8 cellular contexts compared by ENCODE assay signal in the genomic region with DNA sequence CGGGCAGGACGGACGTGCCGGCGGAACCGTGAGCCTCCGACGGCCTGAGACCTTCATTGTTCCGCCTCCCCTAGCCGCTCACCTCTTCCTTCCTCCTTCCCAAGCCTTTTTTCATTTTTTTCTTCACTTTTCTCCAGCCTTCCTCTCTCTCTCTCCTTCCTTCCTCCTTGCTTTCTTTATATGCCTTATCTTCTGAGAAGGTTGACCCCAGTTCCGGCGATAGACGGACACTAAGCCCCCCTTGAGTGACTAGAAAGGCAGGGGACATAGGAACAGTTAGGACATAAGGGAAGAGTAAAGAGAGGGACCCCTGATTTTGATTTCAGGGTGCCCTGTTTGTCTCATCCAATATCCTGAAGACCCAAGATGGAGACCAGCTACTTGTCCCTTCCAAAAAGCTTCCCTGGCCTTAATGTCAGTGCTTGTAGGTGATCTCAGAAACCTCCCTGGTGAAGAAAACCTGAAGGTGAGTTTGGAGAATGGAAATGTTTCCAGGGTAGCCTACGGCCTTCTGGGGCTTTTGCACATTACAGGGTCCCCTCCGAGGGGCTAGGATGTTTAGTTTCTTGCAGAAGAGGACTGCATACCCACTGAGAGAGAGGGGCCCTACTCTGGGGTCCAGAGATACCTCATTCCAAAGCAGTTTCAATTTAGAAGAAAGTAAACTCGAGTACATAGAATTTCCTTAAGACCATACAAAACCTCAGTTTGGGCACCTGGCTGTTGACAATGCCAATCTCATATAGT. TPM values are rescaled to one million over a fixed set of nuclear protein-coding genes. Genes with fewer than 3 reads are reported as not detected.
DNase-seq lines count a peak whose midpoint lies in the region; ATAC-seq and TF ChIP-seq lines count a peak whose summit lies in the region.

No MANE protein-coding gene starts in this region.

- H3K36me3 ChIP-seq in CD4-positive, CD25-positive, alpha-beta regulatory T cell (ENCODE audit: control insufficient read depth, insufficient read depth, low read length), result no peaks in the 10 kb centered on the region
- H3K36me3 ChIP-seq in colonic mucosa, result no peaks in the 10 kb centered on the region

- ATAC-seq in CD4-positive, CD25-positive, alpha-beta regulatory T cell (ENCODE audit: low read depth in 2 of 2), result no peak
- ATAC-seq in natural killer cell (no peak), HG03095 (IDR thresholded peaks at IDR 0.05; ENCODE audit: unreplicated experiment) (no peak)

- H3K4me3 Mint-ChIP-seq in CD4-positive, CD25-positive, alpha-beta regulatory T cell, result peak overlapping the region; percentile 69 to 99 (median 90)
- peak overlapping the region; percentile 94 for H3K4me3 Mint-ChIP-seq in natural killer cell

- H3K9ac ChIP-seq in colonic mucosa (ENCODE audit: low read depth in 2 of 2, low read length in 2 of 2), result peak overlapping the region; percentile 44 to 87

- peaks cover 50% of the 10 kb centered on the region for H3K4me1 ChIP-seq in CD4-positive, CD25-positive, alpha-beta regulatory T cell (ENCODE audit: control insufficient read depth, insufficient read depth, low read length, poor library complexity, severe bottlenecking)
- H3K4me1 ChIP-seq in colonic mucosa, result peaks cover 5% of the 10 kb centered on the region

- peaks cover 42% of the 10 kb centered on the region for H3K27me3 ChIP-seq in CD4-positive, CD25-positive, alpha-beta regulatory T cell (ENCODE audit: control insufficient read depth, insufficient read depth, low read length)
- H3K27me3 ChIP-seq in colonic mucosa, result no peaks in the 10 kb centered on the region

- peaks cover 0 to 2% (median 0%) of the 10 kb centered on the region in 7 donors for H3K9me3 Mint-ChIP-seq in CD4-positive, CD25-positive, alpha-beta regulatory T cell
- H3K9me3 Mint-ChIP-seq in natural killer cell, result no peaks in the 10 kb centered on the region

- H3K4me3 ChIP-seq in CD4-positive, CD25-positive, alpha-beta regulatory T cell (ENCODE audit: low read depth, low read length), result peak overlapping the region; percentile 32
- H3K4me3 ChIP-seq in LNCaP clone FGC (ENCODE audit: low read depth, low read length), result peak overlapping the region; percentile 0
- H3K4me3 ChIP-seq in colonic mucosa, result peak overlapping the region; percentile 78

- H3K4me1 Mint-ChIP-seq in CD4-positive, CD25-positive, alpha-beta regulatory T cell, result peaks cover 6 to 45% (median 20%) of the 10 kb centered on the region in 4 donors
- peaks cover 44 to 50% of the 10 kb centered on the region in 2 donors for H3K4me1 Mint-ChIP-seq in natural killer cell

- no peaks in the 10 kb centered on the region for H3K36me3 Mint-ChIP-seq in CD4-positive, CD25-positive, alpha-beta regulatory T cell
- no peaks in the 10 kb centered on the region for H3K36me3 Mint-ChIP-seq in natural killer cell

- H3K27me3 Mint-ChIP-seq in CD4-positive, CD25-positive, alpha-beta regulatory T cell, result peaks cover 87% of the 10 kb centered on the region
- H3K27me3 Mint-ChIP-seq in natural killer cell (ENCODE audit: low read depth in 2 of 2), result peaks cover 40 to 42% of the 10 kb centered on the region in 2 donors

- no peak overlapping the region for H3K27ac ChIP-seq in CD4-positive, CD25-positive, alpha-beta regulatory T cell (ENCODE audit: insufficient read depth, low read length, poor library complexity, severe bottlenecking)
- peak overlapping the region; percentile 97 for H3K27ac ChIP-seq in colonic mucosa

- intact Hi-C loops in colonic mucosa (cut with DNase I) (loop anchor here (5.0 kb wide), 1 partner anchor 101 kb away; no protein-coding TSS in a partner anchor), natural killer cell (cut with micrococcal nuclease) (loop anchor here (1.0 to 10.0 kb wide), 6 partner anchors 100 to 774 kb away; no protein-coding TSS in a partner anchor)

- DNase-seq in CD4-positive, CD25-positive, alpha-beta regulatory T cell, result no peak
- DNase-seq in LNCaP clone FGC (ENCODE audit: low read depth) (no peak), colonic mucosa (no peak), natural killer cell (no peak), NCI-H1694 treated with DMSO at 0.1 percent for 48 hours (lab: John Stamatoyannopoulos, UW) (no peak), NCI-H2081 (lab: John Stamatoyannopoulos, UW) (no peak)
- no peak for DNase-seq in effector CD4-positive, alpha-beta T cell

- TF ChIP-seq CTCF in LNCaP clone FGC (IDR thresholded peaks at IDR 0.05; ENCODE audit: control insufficient read depth, extremely low read depth, insufficient read depth) (no peak), colonic mucosa (IDR thresholded peaks at IDR 0.05) (no peak), natural killer cell (IDR thresholded peaks at IDR 0.05) (no peak)

- H3K27ac Mint-ChIP-seq in CD4-positive, CD25-positive, alpha-beta regulatory T cell, result peak overlapping the region in 2 of 3 donors; percentile 76 to 79
- H3K27ac Mint-ChIP-seq in natural killer cell, result peak overlapping the region; percentile 66 to 81

- no peaks in the 10 kb centered on the region for H3K9me3 ChIP-seq in CD4-positive, CD25-positive, alpha-beta regulatory T cell (ENCODE audit: control insufficient read depth in 2 of 2, low read length in 2 of 2)
- H3K9me3 ChIP-seq in colonic mucosa, result no peaks in the 10 kb centered on the region

RNA-seq across cellular contexts. Expression of a gene that starts 3.5 kb away (rescaled TPM):
- total RNA-seq in CD4-positive, CD25-positive, alpha-beta regulatory T cell, result 0.39 TPM
- not detected for polyA plus RNA-seq in CD4-positive, CD25-positive, alpha-beta regulatory T cell
- total RNA-seq in colonic mucosa (10 to 100 TPM; 33.0 to 42.4 TPM), natural killer cell (1 to 10 TPM in 2 of 3 donors, under 1 TPM in 1; 0.82 to 7.0 (median 5.8) TPM)

RNA-seq across cellular contexts. Expression of a gene that starts 14.4 kb away (rescaled TPM):
- 5.5 TPM for total RNA-seq in CD4-positive, CD25-positive, alpha-beta regulatory T cell
- 1 to 10 TPM; 1.1 to 2.1 (median 1.7) TPM for polyA plus RNA-seq in CD4-positive, CD25-positive, alpha-beta regulatory T cell
- total RNA-seq in colonic mucosa (10 to 100 TPM; 30.5 to 47.0 TPM), natural killer cell (10 to 100 TPM; 25.2 to 26.9 (median 26.3) TPM)

Comparison
In these comparisons a context has a peak if more than half of its experiments do, and no peak if none do; other contexts are left out.
1. H3K4me3 ChIP-seq: peak in every context shown above with its lines; median percentile 78 in colonic mucosa; 32 in CD4-positive, CD25-positive, alpha-beta regulatory T cell; 0 in LNCaP clone FGC.
2. RNA of a gene that starts 3.5 kb away (total RNA-seq): 33.0 to 42.4 TPM in colonic mucosa; 0.82 to 7.0 TPM in natural killer cell and 0.39 TPM in CD4-positive, CD25-positive, alpha-beta regulatory T cell (single experiment); every median in the first group is over 4 times any median in the second.